10 cellular contexts compared by ENCODE assay signal in the genomic region with DNA sequence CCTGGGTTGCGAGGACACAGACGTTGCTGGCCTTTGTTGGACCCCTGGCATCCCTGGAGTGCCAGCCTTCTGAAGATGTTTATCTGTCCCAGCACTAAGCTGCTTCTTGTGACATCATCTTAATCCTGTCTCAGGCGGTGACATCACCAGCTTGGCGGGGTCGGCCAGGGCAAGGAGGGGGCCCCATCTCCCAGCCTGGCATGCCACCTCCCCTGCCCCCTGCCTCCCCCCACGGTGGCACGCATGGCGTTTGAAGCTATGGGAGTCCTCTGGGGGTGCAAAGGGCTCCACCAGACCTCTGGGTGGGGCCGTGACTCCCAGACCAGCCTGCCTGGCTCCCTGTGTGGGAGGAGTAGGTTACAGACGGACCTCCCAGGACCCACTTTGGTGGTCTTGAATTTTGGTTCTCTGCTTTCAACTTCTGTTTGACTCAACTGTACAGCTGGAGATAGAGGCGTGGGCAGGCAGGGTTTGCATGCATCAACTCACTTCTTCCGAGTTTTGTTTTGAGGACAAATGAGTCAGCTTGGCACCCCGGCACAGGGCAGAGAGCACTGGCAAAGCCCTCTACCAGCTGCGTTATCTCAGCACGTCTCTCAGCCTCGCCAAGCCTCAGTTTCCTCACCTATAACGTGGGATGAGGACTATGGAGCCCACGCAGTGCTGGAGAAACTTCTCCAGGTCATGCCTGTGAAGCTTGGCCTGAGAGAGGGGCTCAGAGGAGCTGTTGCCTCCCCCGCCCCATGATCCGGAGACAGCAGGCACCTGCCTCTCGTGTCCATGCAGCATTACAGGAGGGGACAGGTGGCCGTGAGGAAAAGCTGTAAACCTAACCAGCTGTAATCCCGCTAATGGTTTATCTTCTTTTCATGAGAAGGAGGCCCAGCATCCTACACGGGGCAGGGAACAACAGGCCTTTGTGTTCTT. TPM values are rescaled to one million over a fixed set of nuclear protein-coding genes. Genes with fewer than 3 reads are reported as not detected.
DNase-seq lines count a peak whose midpoint lies in the region; ATAC-seq and TF ChIP-seq lines count a peak whose summit lies in the region.
"Had no signal": no experiment of that assay in that cellular context is flagged by ENCODE, and none has a peak within 500 bp of the region (broad histone marks: within the 10 kb centered on the region; RNA-seq: fewer than 3 reads in every experiment).

No MANE protein-coding gene starts in this region.

- H3K27me3 ChIP-seq in OCI-LY3 (ENCODE audit: low read depth, low read length) (peaks cover 16% of the 10 kb centered on the region), suprapubic skin (peaks cover 19% of the 10 kb centered on the region)

- peak overlapping the region; percentile 19; the same call in 1 of the 2 replicates for H3K9ac ChIP-seq in OCI-LY3 (ENCODE audit: low read length)

- no peak for TF ChIP-seq POLR2A in suprapubic skin (IDR thresholded peaks at IDR 0.05)

- peaks cover 71% of the 10 kb centered on the region for H3K4me1 ChIP-seq in OCI-LY3 (ENCODE audit: low read length)
- H3K4me1 ChIP-seq in suprapubic skin = peaks cover 76% of the 10 kb centered on the region

- peak; percentile 73 for DNase-seq in cardiac septum (ENCODE audit: low spot score)
- DNase-seq in left ventricle myocardium superior = no peak
- DNase-seq in fibroblast of gingiva (ENCODE audit: low read depth) = peak; percentile 60
- DNase-seq in suprapubic skin (ENCODE audit: low spot score in 2 of 2) = no peak
- no peak for DNase-seq in DMS153 (lab: John Stamatoyannopoulos, UW)
- DNase-seq: activated CD4-positive, CD25-positive, alpha-beta regulatory T cell treated with anti-CD3 and anti-CD28 coated beads, Interleukin-2, amount 50 U/mL, for 72 hours; OCI-M1 had no signal

- H3K4me3 ChIP-seq in OCI-LY3 (ENCODE audit: low read length) = peak overlapping the region; percentile 52
- H3K4me3 ChIP-seq in suprapubic skin = no peak overlapping the region

- no peak for ATAC-seq in left ventricle myocardium superior
- ATAC-seq in GM21423 (IDR thresholded peaks at IDR 0.05; ENCODE audit: unreplicated experiment) = no peak
- no peak for ATAC-seq in HG02870 (IDR thresholded peaks at IDR 0.05; ENCODE audit: unreplicated experiment)

- TF ChIP-seq CTCF in OCI-LY3 (IDR thresholded peaks at IDR 0.05; ENCODE audit: low read depth, low read length) (no peak), suprapubic skin (IDR thresholded peaks at IDR 0.05) (no peak)

- 58% methylated on average over 16 of the region's 24 CpGs for WGBS in suprapubic skin

- TF ChIP-seq EP300 in suprapubic skin (IDR thresholded peaks at IDR 0.05) = no peak

- H3K27ac ChIP-seq in OCI-LY3 (ENCODE audit: low read length) (no peak overlapping the region), suprapubic skin (peak overlapping the region; percentile 17)

- no peaks in the 10 kb centered on the region for H3K79me2 ChIP-seq in OCI-LY3 (ENCODE audit: low read length)

- H2AFZ ChIP-seq in OCI-LY3 (ENCODE audit: low read depth, low read length) = peak overlapping the region; percentile 34

- intact Hi-C loops in cardiac septum (cut with DNase I) (no loop called here), left ventricle myocardium superior (cut with micrococcal nuclease) (no loop called here)

- H3K36me3 ChIP-seq in OCI-LY3 (replicated peaks; ENCODE audit: low read depth, low read length) = no peaks in the 10 kb centered on the region
- H3K36me3 ChIP-seq in suprapubic skin = no peaks in the 10 kb centered on the region

- no peaks in the 10 kb centered on the region for H4K20me1 ChIP-seq in OCI-LY3 (ENCODE audit: insufficient read depth, low read length)

- H3K9me3 ChIP-seq in OCI-LY3 (ENCODE audit: insufficient read depth, low read length) = no peaks in the 10 kb centered on the region
- H3K9me3 ChIP-seq in suprapubic skin = no peaks in the 10 kb centered on the region

- H3K4me2 ChIP-seq in OCI-LY3 (ENCODE audit: low read length) = peak overlapping the region; percentile 76

RNA-seq across cellular contexts. Expression of gene EML1, which starts 38.8 kb away (rescaled TPM):
- total RNA-seq in cardiac septum = 29.9 TPM
- total RNA-seq in left ventricle myocardium superior = 42.9 TPM
- 10 to 100 TPM in 3 of 4 donors, 1 to 10 TPM in 1; 9.6 to 17.6 (median 15.4) TPM for total RNA-seq in suprapubic skin

Comparison
In these comparisons a context has a peak if more than half of its experiments do, and no peak if none do; other contexts are left out.
1. DNase-seq: peak in cardiac septum (single experiment) and fibroblast of gingiva (single experiment); none in left ventricle myocardium superior (single experiment), suprapubic skin (0 of 2) and DMS153 (single experiment).